8 cellular contexts compared by ENCODE assay signal in genomic region chr20:31722388-31723281, GRCh38. TPM values are rescaled to one million over a fixed set of nuclear protein-coding genes. Genes with fewer than 3 reads are reported as not detected.
DNase-seq lines count a peak whose midpoint lies in the region; ATAC-seq and TF ChIP-seq lines count a peak whose summit lies in the region.

BCL2L1 (minus strand) TSS chr20:31722868; CDS start chr20:31722218, 650 bp downstream.

- H3K27me3 Mint-ChIP-seq in natural killer cell treated with Interleukin-12 subunit alpha and Interleukin-12 subunit beta and Interleukin-15 and Interleukin-18, amount 100 ng/mL, for 72 hours: no peaks in the 10 kb centered on the region
- H3K27me3 Mint-ChIP-seq in stimulated activated naive CD8-positive, alpha-beta T cell treated with anti-CD3 and anti-CD28 coated beads, Interleukin-15, Interleukin-2, amounts not matched to agents 100 ng/mL and 50 ng/mL, for 24 hours: no peaks in the 10 kb centered on the region

- POLR2A ChIA-PET in AG04449 (lab: Yijun Ruan, JAX): interaction anchor here (1.0 to 5.7 kb wide), 8 partner anchors 9 to 145 kb away, joined by 3 to 42 read pairs (median 4); no protein-coding TSS in a partner anchor

- H3K4me3 ChIP-seq in AG04449 (ENCODE audit: low read depth, low read length): peak within 1 kb of the TSS; percentile 76
- H3K4me3 ChIP-seq in RWPE2 (ENCODE audit: severe bottlenecking): peak within 1 kb of the TSS; percentile 54

- H3K27ac Mint-ChIP-seq in natural killer cell treated with Interleukin-12 subunit alpha and Interleukin-12 subunit beta and Interleukin-15 and Interleukin-18, amount 100 ng/mL, for 72 hours: peak within 1 kb of the TSS; percentile 86 to 99
- H3K27ac Mint-ChIP-seq in stimulated activated naive CD8-positive, alpha-beta T cell treated with anti-CD3 and anti-CD28 coated beads, Interleukin-15, Interleukin-2, amounts not matched to agents 100 ng/mL and 50 ng/mL, for 24 hours: peak within 1 kb of the TSS; percentile 93

- H3K4me1 ChIP-seq in RWPE2 (ENCODE audit: insufficient read depth, poor library complexity, severe bottlenecking): peaks cover 24% of the 10 kb centered on the region

- peak; percentile 24 for ATAC-seq in GM18867 (IDR thresholded peaks at IDR 0.05; ENCODE audit: unreplicated experiment)
- ATAC-seq in RWPE2 (ENCODE audit: low read depth): peak; percentile 54
- ATAC-seq in natural killer cell treated with Interleukin-12 subunit alpha and Interleukin-12 subunit beta and Interleukin-15 and Interleukin-18, amount 100 ng/mL, for 72 hours: peak; percentile 43 to 59

- H3K27me3 ChIP-seq in RWPE2 (ENCODE audit: insufficient read depth, poor library complexity, severe bottlenecking): no peaks in the 10 kb centered on the region

- CTCF ChIA-PET in AG04449 (lab: Yijun Ruan, JAX): interaction anchor here (1.1 to 10.4 kb wide), 32 partner anchors 10 to 309 kb away, joined by 3 to 534 read pairs (median 14); partner anchors contain the start of genes ID1 and TPX2

- peaks cover 39% of the 10 kb centered on the region for H3K36me3 Mint-ChIP-seq in natural killer cell treated with Interleukin-12 subunit alpha and Interleukin-12 subunit beta and Interleukin-15 and Interleukin-18, amount 100 ng/mL, for 72 hours
- H3K36me3 Mint-ChIP-seq in stimulated activated naive CD8-positive, alpha-beta T cell treated with anti-CD3 and anti-CD28 coated beads, Interleukin-15, Interleukin-2, amounts not matched to agents 100 ng/mL and 50 ng/mL, for 24 hours (ENCODE audit: low read depth): peaks cover 45% of the 10 kb centered on the region

- H3K27ac ChIP-seq in KOPT-K1 (ENCODE audit: low read depth, low read length, poor library complexity, severe bottlenecking) (peak within 1 kb of the TSS; percentile 98), RWPE2 (ENCODE audit: poor library complexity, severe bottlenecking) (peak within 1 kb of the TSS; percentile 99)

- no peaks in the 10 kb centered on the region for H3K9me3 Mint-ChIP-seq in natural killer cell treated with Interleukin-12 subunit alpha and Interleukin-12 subunit beta and Interleukin-15 and Interleukin-18, amount 100 ng/mL, for 72 hours
- no peaks in the 10 kb centered on the region for H3K9me3 Mint-ChIP-seq in stimulated activated naive CD8-positive, alpha-beta T cell treated with anti-CD3 and anti-CD28 coated beads, Interleukin-15, Interleukin-2, amounts not matched to agents 100 ng/mL and 50 ng/mL, for 24 hours

- peak within 1 kb of the TSS; percentile 98 for H3K4me3 Mint-ChIP-seq in natural killer cell treated with Interleukin-12 subunit alpha and Interleukin-12 subunit beta and Interleukin-15 and Interleukin-18, amount 100 ng/mL, for 72 hours
- peak within 1 kb of the TSS; percentile 96 for H3K4me3 Mint-ChIP-seq in stimulated activated naive CD8-positive, alpha-beta T cell treated with anti-CD3 and anti-CD28 coated beads, Interleukin-15, Interleukin-2, amounts not matched to agents 100 ng/mL and 50 ng/mL, for 24 hours

- peak; percentile 83 for TF ChIP-seq CTCF in AG04449 (IDR thresholded peaks at IDR 0.05; ENCODE audit: insufficient read depth, low read length, missing control alignments)
- peak; percentile 54 for TF ChIP-seq CTCF in RWPE2 (IDR thresholded peaks at IDR 0.05; ENCODE audit: poor library complexity, severe bottlenecking)

- peaks cover 41% of the 10 kb centered on the region for H3K36me3 ChIP-seq in KOPT-K1 (ENCODE audit: insufficient read depth, low read length)
- peaks cover 46% of the 10 kb centered on the region for H3K36me3 ChIP-seq in RWPE2 (ENCODE audit: low read depth)

- peaks cover 16 to 36% of the 10 kb centered on the region in 2 donors for H3K4me1 Mint-ChIP-seq in natural killer cell treated with Interleukin-12 subunit alpha and Interleukin-12 subunit beta and Interleukin-15 and Interleukin-18, amount 100 ng/mL, for 72 hours (ENCODE audit: low read depth in 2 of 2)
- peaks cover 28% of the 10 kb centered on the region for H3K4me1 Mint-ChIP-seq in stimulated activated naive CD8-positive, alpha-beta T cell treated with anti-CD3 and anti-CD28 coated beads, Interleukin-15, Interleukin-2, amounts not matched to agents 100 ng/mL and 50 ng/mL, for 24 hours (ENCODE audit: low read depth)

- H3K9me3 ChIP-seq in KOPT-K1 (ENCODE audit: insufficient read depth, low read length, poor library complexity, severe bottlenecking): no peaks in the 10 kb centered on the region
- H3K9me3 ChIP-seq in RWPE2 (ENCODE audit: severe bottlenecking): no peaks in the 10 kb centered on the region

- DNase-seq in AG04449 (ENCODE audit: low read depth, low spot score) (no peak), RWPE2 (ENCODE audit: low spot score) (peak; percentile 96), fibroblast of peridontal ligament (ENCODE audit: extremely low read depth) (peak; percentile 84)
- DNase-seq in activated T-helper 9 cell treated with anti-CD3 and anti-CD28 coated beads, Interleukin-2, amount 50 U/mL, for 16 hours (ENCODE audit: low read depth): peak; percentile 70
- DNase-seq in natural killer cell treated with Interleukin-12 subunit alpha and Interleukin-12 subunit beta and Interleukin-15 and Interleukin-18, amount 100 ng/mL, for 72 hours (ENCODE audit: low spot score): peak; percentile 90

RNA-seq across cellular contexts. Expression of gene BCL2L1, which starts in this region (rescaled TPM):
- total RNA-seq in natural killer cell treated with Interleukin-12 subunit alpha and Interleukin-12 subunit beta and Interleukin-15 and Interleukin-18, amount 100 ng/mL, for 72 hours: 100 to 1,000 TPM; 140 to 325 TPM
